In genomic region chr4:78091534-78091933, GRCh38 we compare ENCODE assay signal across 16 cellular contexts. TPM values are rescaled to one million over a fixed set of nuclear protein-coding genes. Genes with fewer than 3 reads are reported as not detected.
A peak's percentile ranks its signal among the peaks of the same experiment; 100 is the strongest.
DNase-seq lines count a peak whose midpoint lies in the region; ATAC-seq and TF ChIP-seq lines count a peak whose summit lies in the region.
"Had no signal": no experiment of that assay in that cellular context is flagged by ENCODE, and none has a peak within 500 bp of the region (broad histone marks: within the 10 kb centered on the region; RNA-seq: fewer than 3 reads in every experiment).

No MANE protein-coding gene starts in this region.

- no peaks in the 10 kb centered on the region for H4K20me1 ChIP-seq in GM23338 (replicated peaks; ENCODE audit: insufficient read depth)
- H4K20me1 ChIP-seq: BLaER1 had no signal

- no peak for TF ChIP-seq CTCF in GM23338 (conservative IDR thresholded peaks at IDR 0.05; ENCODE audit: low read depth in 2 of 2)
- no peak for TF ChIP-seq CTCF in prostate gland (IDR thresholded peaks at IDR 0.05)

- H3K27ac Mint-ChIP-seq in GM23338, result peak overlapping the region; percentile 92
- H3K27ac Mint-ChIP-seq: B cell; CD8-positive, alpha-beta T cell had no signal

- over 99% methylated on average over 3 of the region's 3 CpGs for WGBS in HUES64
- WGBS in iPS DF 6.9 (ENCODE audit: insufficient coverage, insufficient read length), result no CpG with 5 or more reads among the region's 3 CpGs
- 96% methylated on average over 3 of the region's 3 CpGs for WGBS in prostate gland

- H3K79me2 ChIP-seq in GM23338 (replicated peaks; ENCODE audit: insufficient read depth), result peaks cover 19% of the 10 kb centered on the region

- DNase-seq in GM23338 (ENCODE audit: low spot score) (no peak), iPS DF 6.9 (ENCODE audit: low read depth, low spot score) (no peak), H7 (no peak), prostate gland (ENCODE audit: low spot score) (no peak), LoVo (ENCODE audit: low spot score) (no peak)
- DNase-seq: Caco-2; CD4-positive, CD25-positive, alpha-beta regulatory T cell; CD8-positive, alpha-beta T cell; DMS153; DND-41; HCEC 1CT had no signal

- no peak overlapping the region for H3K9ac ChIP-seq in HUES64 (ENCODE audit: low read depth, low read length)
- H3K9ac ChIP-seq: BLaER1 had no signal

- peaks cover 3% of the 10 kb centered on the region for H3K27me3 Mint-ChIP-seq in GM23338 (ENCODE audit: insufficient read depth, low read depth, poor library complexity)

- H3K4me2 ChIP-seq in GM23338, result peak overlapping the region; percentile 5; the same call in 1 of the 2 replicates
- H3K4me2 ChIP-seq: BLaER1 had no signal

- no peak for ATAC-seq in GM23338
- ATAC-seq: CD8-positive, alpha-beta T cell had no signal

- H3K9me3 Mint-ChIP-seq in GM23338, result peaks cover 13% of the 10 kb centered on the region
- H3K9me3 Mint-ChIP-seq: CD8-positive, alpha-beta T cell had no signal

- no peak overlapping the region for H2AFZ ChIP-seq in GM23338

- H3K4me1 ChIP-seq in GM23338 (ENCODE audit: insufficient read depth), result peaks cover 36% of the 10 kb centered on the region
- peaks cover 35% of the 10 kb centered on the region for H3K4me1 ChIP-seq in HUES64 (ENCODE audit: insufficient read depth, low read length)
- peaks cover 2% of the 10 kb centered on the region; the same call in 1 of the 2 replicates for H3K4me1 ChIP-seq in iPS DF 6.9 (ENCODE audit: control insufficient read depth, insufficient read depth, low read length)
- no peaks in the 10 kb centered on the region for H3K4me1 ChIP-seq in prostate gland (replicated peaks)
- H3K4me1 ChIP-seq: BLaER1, Caco-2 had no signal

- peaks cover 11% of the 10 kb centered on the region; the same call in 1 of the 2 replicates for H3K36me3 ChIP-seq in GM23338 (ENCODE audit: insufficient read depth)
- peaks cover 20% of the 10 kb centered on the region for H3K36me3 ChIP-seq in HUES64 (ENCODE audit: insufficient read depth, low read length)
- H3K36me3 ChIP-seq in iPS DF 6.9 (ENCODE audit: control insufficient read depth, insufficient read depth, low read length), result 0 out of 2 replicates have a peak, but pooled peaks cover 4% of the 10 kb centered on the region
- no peaks in the 10 kb centered on the region; the same call in 1 of the 2 replicates for H3K36me3 ChIP-seq in H7 (replicated peaks; ENCODE audit: control insufficient read depth, insufficient read depth, low read length)
- H3K36me3 ChIP-seq in prostate gland, result no peaks in the 10 kb centered on the region
- H3K36me3 ChIP-seq: BLaER1 had no signal

- H3F3A ChIP-seq in GM23338 (replicated peaks; ENCODE audit: low read depth), result peaks cover 21% of the 10 kb centered on the region

- intact Hi-C loops in prostate gland (cut with DNase I), result no loop called here

- H3K9me2 ChIP-seq in GM23338 (ENCODE audit: insufficient read depth), result no peaks in the 10 kb centered on the region

- H3K4me3 Mint-ChIP-seq in GM23338, result no peak overlapping the region
- H3K4me3 Mint-ChIP-seq: B cell; CD4-positive, CD25-positive, alpha-beta regulatory T cell; CD8-positive, alpha-beta T cell had no signal

- peaks cover 26% of the 10 kb centered on the region for H3K4me1 Mint-ChIP-seq in GM23338
- H3K4me1 Mint-ChIP-seq: B cell; CD4-positive, CD25-positive, alpha-beta regulatory T cell had no signal

- peak overlapping the region; percentile 94 for H3K27ac ChIP-seq in GM23338 (ENCODE audit: low read depth)
- H3K27ac ChIP-seq in HUES64 (ENCODE audit: low read depth, low read length), result peak overlapping the region; percentile 92; the same call in 1 of the 2 replicates
- peak overlapping the region; percentile 98 for H3K27ac ChIP-seq in iPS DF 6.9 (ENCODE audit: low read length)
- H3K27ac ChIP-seq in prostate gland, result no peak overlapping the region
- H3K27ac ChIP-seq: 22Rv1, BLaER1, C4-2B had no signal

- H3K9me3 ChIP-seq in HUES64 (ENCODE audit: insufficient read depth, low read depth, low read length) (peaks cover 16% of the 10 kb centered on the region), iPS DF 6.9 (ENCODE audit: control insufficient read depth, insufficient read depth, low read length) (0 out of 2 replicates have a peak, but pooled peaks cover 3% of the 10 kb centered on the region), prostate gland (no peaks in the 10 kb centered on the region)
- H3K9me3 ChIP-seq: Caco-2 had no signal

- H3K27me3 ChIP-seq in GM23338 (ENCODE audit: insufficient read depth) (no peaks in the 10 kb centered on the region), HUES64 (ENCODE audit: insufficient read depth, low read length) (no peaks in the 10 kb centered on the region), iPS DF 6.9 (ENCODE audit: control insufficient read depth, insufficient read depth, low read length) (no peaks in the 10 kb centered on the region), H7 (ENCODE audit: control insufficient read depth, insufficient read depth, low read length) (no peaks in the 10 kb centered on the region), prostate gland (replicated peaks; ENCODE audit: insufficient read depth) (no peaks in the 10 kb centered on the region)
- H3K27me3 ChIP-seq: BLaER1 had no signal

- H3K4me3 ChIP-seq in GM23338, result no peak overlapping the region
- H3K4me3 ChIP-seq in HUES64 (ENCODE audit: low read length), result no peak overlapping the region
- H3K4me3 ChIP-seq in iPS DF 6.9 (ENCODE audit: low read length), result no peak overlapping the region
- H3K4me3 ChIP-seq in H7 (ENCODE audit: insufficient read depth, low read depth, low read length), result no peak overlapping the region
- H3K4me3 ChIP-seq in prostate gland, result no peak overlapping the region
- H3K4me3 ChIP-seq: BLaER1 had no signal

- H3K36me3 Mint-ChIP-seq in GM23338 (ENCODE audit: low read depth), result peaks cover 34% of the 10 kb centered on the region
- H3K36me3 Mint-ChIP-seq: CD4-positive, CD25-positive, alpha-beta regulatory T cell; CD8-positive, alpha-beta T cell had no signal

- TF ChIP-seq POLR2A in prostate gland (IDR thresholded peaks at IDR 0.05), result no peak

TF ChIP-seq in GM23338, 12 proteins besides CTCF, POLR2A, EP300 and RAD21 (continues in another document):
- no peak for TF ChIP-seq STAT1 (IDR thresholded peaks at IDR 0.05; ENCODE audit: unreplicated experiment)
- TF ChIP-seq POLR2AphosphoS5 (IDR thresholded peaks at IDR 0.05; ENCODE audit: low read depth), result no peak
- no peak for TF ChIP-seq ZNF462 (CRISPR knock-in tag; IDR thresholded peaks at IDR 0.05)

RNA-seq across cellular contexts. Expression of gene FRAS1, which starts 34.4 kb away (rescaled TPM):
- total RNA-seq in GM23338 (2014; rRNA removed; shearing (Covaris generic)), result 108 and 111 TPM in 2 replicates
- polyA plus RNA-seq in GM23338 (2016; fragmentation: Nextera tagmentation; extraction: Ambion mirVana), result 10.3 and 12.4 TPM in 2 replicates
- polyA plus RNA-seq in HUES64 (2013, experiment 1 of 2), result 17.5 TPM
- polyA plus RNA-seq in HUES64 (2013, experiment 2 of 2), result 18.6 TPM
- total RNA-seq in H7 (2014; rRNA removed; shearing (Covaris generic)), result 20.9 and 27.9 TPM in 2 replicates
- total RNA-seq in prostate gland, result 10 to 100 TPM in 1 of 2 donors, 1 to 10 TPM in 1; 6.4 to 11.0 TPM
- total RNA-seq: CD4-positive, CD25-positive, alpha-beta regulatory T cell; CD8-positive, alpha-beta T cell had no signal
- polyA plus RNA-seq: CD4-positive, CD25-positive, alpha-beta regulatory T cell had no signal

Comparison
In these comparisons a context has a peak if more than half of its experiments do, and no peak if none do; other contexts are left out.
1. H3K27ac ChIP-seq: peak in GM23338 (single experiment), HUES64 (single experiment) and iPS DF 6.9 (single experiment); none in prostate gland (0 of 2).